9 cellular contexts compared by ENCODE assay signal in the genomic region with DNA sequence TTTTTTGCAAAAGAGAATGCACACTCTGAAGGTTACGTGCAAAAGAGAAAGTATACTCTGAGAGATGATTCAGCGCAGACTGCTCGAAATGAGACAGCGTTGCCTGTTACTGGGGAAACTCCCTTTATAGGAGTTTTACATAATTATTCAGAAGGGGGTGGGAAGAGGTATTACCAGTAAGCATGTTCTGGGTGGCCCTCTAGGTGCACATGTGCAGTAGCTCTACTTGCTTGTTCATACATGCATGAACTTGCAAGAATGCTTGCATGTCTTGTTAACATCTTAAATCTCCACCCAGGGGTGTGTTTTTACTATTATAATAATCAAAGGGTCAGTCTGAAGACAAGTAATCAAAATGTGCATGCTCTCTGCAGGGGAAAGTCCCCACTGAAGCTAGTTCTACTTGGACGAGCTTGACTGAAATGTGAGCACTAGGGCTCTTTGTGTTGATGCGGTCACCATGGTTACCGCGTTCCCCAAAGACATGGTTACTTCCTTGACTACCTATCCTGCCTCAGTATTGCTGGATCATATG.
DNase-seq lines count a peak whose midpoint lies in the region; ATAC-seq and TF ChIP-seq lines count a peak whose summit lies in the region.
"Had no signal": no experiment of that assay in that cellular context is flagged by ENCODE, and none has a peak within 500 bp of the region (broad histone marks: within the 10 kb centered on the region; RNA-seq: fewer than 3 reads in every experiment).

No MANE protein-coding gene starts in this region.

- in situ Hi-C loops in G401 (cut with HindIII; ENCODE audit: low sequenced_read_pairs): no loop called here

- intact Hi-C loops in left ventricle myocardium superior (cut with micrococcal nuclease): no loop called here

- peak; percentile 97 for ATAC-seq in HG02973 (IDR thresholded peaks at IDR 0.05; ENCODE audit: unreplicated experiment)
- ATAC-seq in left ventricle myocardium superior: no peak

- no peak overlapping the region for H3K4me3 ChIP-seq in fibroblast of villous mesenchyme (ENCODE audit: low read depth, low read length)
- H3K4me3 ChIP-seq: thoracic aorta had no signal

- peak; percentile 34; the same call in 1 of the 2 replicates for TF ChIP-seq POLR2A in Raji (IDR thresholded peaks at IDR 0.05; ENCODE audit: insufficient read depth, low read depth, low read length)

- DNase-seq in NOMO-1 treated with DMSO at 0.1 percent for 48 hours (lab: John Stamatoyannopoulos, UW; ENCODE audit: unreplicated experiment) (peak; percentile 2), NOMO-1 treated with dmso at 0.1 percent for 144 hours (lab: John Stamatoyannopoulos, UW; ENCODE audit: unreplicated experiment) (no peak), fibroblast of villous mesenchyme (ENCODE audit: low read depth) (peak; percentile 24), NCI-H345 (lab: John Stamatoyannopoulos, UW) (no peak), G401 (ENCODE audit: low spot score) (no peak), left ventricle myocardium superior (no peak)

- TF ChIP-seq CTCF in fibroblast of villous mesenchyme (IDR thresholded peaks at IDR 0.05; ENCODE audit: insufficient read depth, low read depth, low read length): no peak

Comparison
In these comparisons a context has a peak if more than half of its experiments do, and no peak if none do; other contexts are left out.
1. DNase-seq: peak in NOMO-1 treated with DMSO at 0.1 percent for 48 hours (single experiment) and fibroblast of villous mesenchyme (single experiment); none in NOMO-1 treated with dmso at 0.1 percent for 144 hours (single experiment), NCI-H345 (single experiment), G401 (single experiment) and left ventricle myocardium superior (single experiment).